Comparison of ENCODE assay signal across 8 cellular contexts in the genomic region with DNA sequence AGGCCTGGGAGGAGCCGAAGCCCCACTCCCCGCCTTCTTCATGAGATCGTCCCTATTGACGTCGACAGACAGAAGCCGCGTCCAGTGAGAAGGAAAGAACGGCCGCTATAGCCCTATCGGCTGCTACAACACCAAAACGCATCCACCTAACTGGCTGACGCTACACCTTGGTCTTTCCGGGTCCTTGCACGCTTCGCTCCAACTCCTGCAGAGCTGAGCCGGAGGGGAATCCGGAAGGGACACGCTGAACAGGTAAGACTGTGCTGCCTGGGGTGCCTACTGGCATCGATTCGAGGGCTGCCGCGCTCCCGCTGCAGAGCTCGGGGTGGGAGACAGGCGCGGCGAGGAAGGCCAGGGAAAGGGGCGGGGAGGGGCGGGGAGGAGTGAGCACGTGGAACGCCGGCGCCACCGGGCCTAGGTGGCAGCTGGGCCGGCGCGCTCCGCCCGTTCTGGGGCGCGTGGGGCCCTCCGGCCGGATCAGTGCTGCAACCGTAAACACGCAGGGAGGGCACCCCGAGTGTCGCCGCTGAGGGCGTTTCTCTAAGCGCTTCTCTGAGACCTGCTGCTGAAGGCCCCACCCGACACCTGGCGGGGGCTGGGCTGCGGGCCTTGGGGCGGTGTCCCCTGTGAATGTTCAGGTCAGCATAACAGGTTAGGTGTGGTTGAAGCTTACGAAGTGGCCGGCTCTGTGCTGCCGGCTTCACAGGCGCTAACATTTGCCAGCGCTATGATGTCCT. TPM values are rescaled to one million over a fixed set of nuclear protein-coding genes. Genes with fewer than 3 reads are reported as not detected.
DNase-seq lines count a peak whose midpoint lies in the region; ATAC-seq, FAIRE-seq and TF ChIP-seq lines count a peak whose summit lies in the region.

A gene with protein sequence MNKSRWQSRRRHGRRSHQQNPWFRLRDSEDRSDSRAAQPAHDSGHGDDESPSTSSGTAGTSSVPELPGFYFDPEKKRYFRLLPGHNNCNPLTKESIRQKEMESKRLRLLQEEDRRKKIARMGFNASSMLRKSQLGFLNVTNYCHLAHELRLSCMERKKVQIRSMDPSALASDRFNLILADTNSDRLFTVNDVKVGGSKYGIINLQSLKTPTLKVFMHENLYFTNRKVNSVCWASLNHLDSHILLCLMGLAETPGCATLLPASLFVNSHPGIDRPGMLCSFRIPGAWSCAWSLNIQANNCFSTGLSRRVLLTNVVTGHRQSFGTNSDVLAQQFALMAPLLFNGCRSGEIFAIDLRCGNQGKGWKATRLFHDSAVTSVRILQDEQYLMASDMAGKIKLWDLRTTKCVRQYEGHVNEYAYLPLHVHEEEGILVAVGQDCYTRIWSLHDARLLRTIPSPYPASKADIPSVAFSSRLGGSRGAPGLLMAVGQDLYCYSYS (plus strand): TSS at position 173 of the 737 bp plus-strand sequence. CDS start 11,515 bp downstream, outside the sequence.

- intact Hi-C loops in naive thymus-derived CD4-positive, alpha-beta T cell (cut with micrococcal nuclease): loop anchor here (1.0 to 5.0 kb wide), 11 partner anchors 22 to 1566 kb away; a partner anchor contains a TSS

- TF ChIP-seq POLR2A in H54 (IDR thresholded peaks at IDR 0.05; ENCODE audit: low read depth, low read length): peak; percentile 40; the same call in 1 of the 2 replicates

- H3K4me1 ChIP-seq in fibroblast of lung (ENCODE audit: control insufficient read depth, extremely low read depth, insufficient read depth, low read length): peaks cover 4% of the 10 kb centered on the region
- peaks cover 0 to 3% of the 10 kb centered on the region in 2 donors for H3K4me1 ChIP-seq in naive thymus-derived CD4-positive, alpha-beta T cell (ENCODE audit: control insufficient read depth in 2 of 2, insufficient read depth in 2 of 2, low read length in 2 of 2)

- H3K36me3 ChIP-seq in fibroblast of lung (ENCODE audit: control insufficient read depth, insufficient read depth, low read length): peaks cover 3% of the 10 kb centered on the region
- no peaks in the 10 kb centered on the region for H3K36me3 ChIP-seq in naive thymus-derived CD4-positive, alpha-beta T cell (ENCODE audit: control insufficient read depth in 2 of 3, insufficient read depth in 3 of 3, low read length in 3 of 3)

- H3K4me2 ChIP-seq in fibroblast of lung (ENCODE audit: extremely low read depth, insufficient read depth, low read length): peak within 1 kb of the TSS; percentile 97

- H3K9me3 Mint-ChIP-seq in naive thymus-derived CD4-positive, alpha-beta T cell: no peaks in the 10 kb centered on the region

- no peaks in the 10 kb centered on the region for H3K27me3 ChIP-seq in fibroblast of lung (ENCODE audit: control insufficient read depth, insufficient read depth, low read length)
- no peaks in the 10 kb centered on the region for H3K27me3 ChIP-seq in naive thymus-derived CD4-positive, alpha-beta T cell (ENCODE audit: control insufficient read depth in 2 of 2, insufficient read depth in 2 of 2, low read length in 2 of 2)

- ATAC-seq in naive thymus-derived CD4-positive, alpha-beta T cell: peak; percentile 96

- no peaks in the 10 kb centered on the region for H3K9me3 ChIP-seq in fibroblast of lung (ENCODE audit: control insufficient read depth, insufficient read depth, low read depth, low read length)
- H3K9me3 ChIP-seq in naive thymus-derived CD4-positive, alpha-beta T cell (ENCODE audit: control insufficient read depth in 2 of 3, low read length in 3 of 3): no peaks in the 10 kb centered on the region

- peak within 1 kb of the TSS; percentile 81 for H3K9ac ChIP-seq in fibroblast of lung (ENCODE audit: insufficient read depth, low read length)

- H3K27ac ChIP-seq in RWPE1: peak within 1 kb of the TSS; percentile 80
- peak within 1 kb of the TSS; percentile 88 for H3K27ac ChIP-seq in fibroblast of lung (ENCODE audit: insufficient read depth, low read length)
- peak within 1 kb of the TSS; percentile 74 for H3K27ac ChIP-seq in naive thymus-derived CD4-positive, alpha-beta T cell (ENCODE audit: low read depth, low read length)

- peak within 1 kb of the TSS; percentile 99 for H2AFZ ChIP-seq in fibroblast of lung (ENCODE audit: low read length)

- POLR2A ChIA-PET in RWPE1 (lab: Yijun Ruan, JAX; ENCODE audit: low non-redundant PET): no interaction called here
- POLR2A ChIA-PET in naive thymus-derived CD4-positive, alpha-beta T cell (lab: Charles Lee): interaction anchor here (1.1 kb wide), 1 partner anchor 31 kb away, joined by 3 read pairs; no protein-coding TSS in a partner anchor

- peaks cover 2% of the 10 kb centered on the region for H3K79me2 ChIP-seq in fibroblast of lung (ENCODE audit: control insufficient read depth, insufficient read depth, low read length)

- H3K27ac Mint-ChIP-seq in naive thymus-derived CD4-positive, alpha-beta T cell: peak within 1 kb of the TSS; percentile 58 to 96 (median 95)

- peaks cover 0 to 21% (median 0%) of the 10 kb centered on the region in 5 donors for H3K27me3 Mint-ChIP-seq in naive thymus-derived CD4-positive, alpha-beta T cell

- FAIRE-seq in H54 (lab: Jason Lieb, UNC): peak; percentile 88

- CTCF ChIA-PET in RWPE1 (lab: Yijun Ruan, JAX): interaction anchor here (1.1 kb wide), 1 partner anchor 412 kb away, joined by 3 read pairs; no protein-coding TSS in a partner anchor
- CTCF ChIA-PET in naive thymus-derived CD4-positive, alpha-beta T cell (lab: Charles Lee): no interaction called here

- DNase-seq in EL: peak; percentile 99
- DNase-seq in H54 (ENCODE audit: insufficient read length, low spot score): peak; percentile 99
- peak; percentile 96 for DNase-seq in LoVo (ENCODE audit: low spot score)
- peak; percentile 98 for DNase-seq in RWPE1 (ENCODE audit: low spot score)
- peak; percentile 85 to 88 for DNase-seq in activated T-helper 1 cell treated with anti-CD3 and anti-CD28 coated beads, Interleukin-2, amount 50 U/mL, for 16 hours (ENCODE audit: low read depth in 1 of 2, low spot score in 1 of 2)
- peak; percentile 98 to 99 for DNase-seq in fibroblast of lung (ENCODE audit: low read depth in 2 of 2)
- peak; percentile 67 to 96 (median 92) for DNase-seq in naive thymus-derived CD4-positive, alpha-beta T cell
- DNase-seq in stimulated activated naive CD4-positive, alpha-beta T cell (lab: John Stamatoyannopoulos, UW): peak; percentile 88 to 95 (median 91)

- peaks cover 2 to 27% (median 11%) of the 10 kb centered on the region in 7 donors for H3K4me1 Mint-ChIP-seq in naive thymus-derived CD4-positive, alpha-beta T cell

- no peak for TF ChIP-seq CTCF in RWPE1 (conservative IDR thresholded peaks at IDR 0.05; ENCODE audit: low read depth)
- no peak for TF ChIP-seq CTCF in fibroblast of lung (conservative IDR thresholded peaks at IDR 0.05 in 1 of 2, IDR thresholded peaks at IDR 0.05 in 1 of 2; ENCODE audit: low read depth in 1 of 2, low read length in 2 of 2)

- H3K4me3 Mint-ChIP-seq in naive thymus-derived CD4-positive, alpha-beta T cell: peak within 1 kb of the TSS; percentile 93 to 99 (median 96)

- no peaks in the 10 kb centered on the region for H3K36me3 Mint-ChIP-seq in naive thymus-derived CD4-positive, alpha-beta T cell

- H4K20me1 ChIP-seq in fibroblast of lung (ENCODE audit: control insufficient read depth, extremely low read depth, insufficient read depth, low read length): no peaks in the 10 kb centered on the region

- H3K4me3 ChIP-seq in fibroblast of lung (replicated peaks in 1 of 4; ENCODE audit: control extremely low read depth in 1 of 4, insufficient read depth in 1 of 4, low read depth in 3 of 4, low read length in 4 of 4): peak within 1 kb of the TSS; percentile 85 to 98 (median 89)
- peak within 1 kb of the TSS; percentile 64 for H3K4me3 ChIP-seq in naive thymus-derived CD4-positive, alpha-beta T cell (ENCODE audit: low read length)

RNA-seq across cellular contexts. Expression of the gene that starts here (rescaled TPM):
- total RNA-seq in fibroblast of lung: 4.9 and 10.2 TPM in 2 replicates
- 20.0 and 20.7 TPM in 2 replicates for polyA plus RNA-seq in fibroblast of lung
- 10.9 and 11.3 TPM in 2 replicates for polyA plus RNA-seq in fibroblast of lung (2012)
- polyA minus RNA-seq in fibroblast of lung (ENCODE audit: low replicate concordance): 11.0 and 27.8 TPM in 2 replicates
- total RNA-seq in naive thymus-derived CD4-positive, alpha-beta T cell: 10 to 100 TPM; 17.6 to 37.8 (median 21.8) TPM
- polyA plus RNA-seq in naive thymus-derived CD4-positive, alpha-beta T cell: 10 to 100 TPM in 1 of 2 donors, 1 to 10 TPM in 1; 6.8 to 12.7 TPM

Comparison
In these comparisons a context has a peak if more than half of its experiments do, and no peak if none do; other contexts are left out.
1. Peak in every context shown above with its lines: DNase-seq, ATAC-seq, H3K4me3 ChIP-seq and H3K27ac ChIP-seq.